22 cellular contexts compared by ENCODE assay signal in the genomic region with DNA sequence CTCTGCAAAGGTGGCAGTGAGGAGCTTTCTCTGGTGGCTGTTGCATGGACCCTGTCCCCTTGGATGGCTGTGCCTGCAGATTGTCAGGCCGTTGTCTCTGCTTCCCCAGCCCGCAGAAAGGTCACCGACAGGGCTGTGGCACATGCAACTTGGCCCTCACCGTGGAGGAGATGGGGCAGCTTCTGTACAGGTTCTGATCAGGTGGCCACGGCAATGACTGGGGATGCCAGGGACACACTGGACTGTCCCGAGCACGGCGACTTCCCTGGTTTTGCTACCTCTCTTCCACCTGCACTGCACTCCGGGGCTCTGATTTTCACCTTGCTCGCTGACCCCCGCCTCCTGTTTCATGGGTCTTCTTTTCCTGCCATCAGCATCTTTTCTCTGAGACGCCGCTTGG.
"Had no signal": no experiment of that assay in that cellular context is flagged by ENCODE, and none has a peak within 500 bp of the region (broad histone marks: within the 10 kb centered on the region; RNA-seq: fewer than 3 reads in every experiment).

No MANE protein-coding gene starts in this region.

- H3K4me3 Mint-ChIP-seq: activated CD4-positive, alpha-beta memory T cell treated with anti-CD3 and anti-CD28 coated beads, Interleukin-2, amount 10 ng/mL, durations not matched to agents 7 days and 5 days; activated CD4-positive, alpha-beta T cell treated with anti-CD3 and anti-CD28 coated beads for 36 hours; activated naive CD4-positive, alpha-beta T cell treated with anti-CD3 and anti-CD28 coated beads, Interleukin-2, amount 50 U/mL, for 24 hours; activated T-cell treated with anti-CD3 and anti-CD28 coated beads, Interleukin-2, amount 50 U/mL, for 72 hours had no signal

- H3K9me3 ChIP-seq: SJSA1 had no signal

- DNase-seq: activated CD4-positive, alpha-beta memory T cell treated with anti-CD3 and anti-CD28 coated beads, Interleukin-2, amount 10 ng/mL, durations not matched to agents 7 days and 5 days; activated CD4-positive, alpha-beta T cell treated with anti-CD3 and anti-CD28 coated beads for 36 hours; activated CD4-positive, alpha-beta T cell treated with anti-CD3 and anti-CD28 coated beads, Interleukin-2, amount 50 U/mL, for 1 hour; activated CD8-positive, alpha-beta memory T cell treated with anti-CD3 and anti-CD28 coated beads, Interleukin-2, amount 50 U/mL, for 4 hours; activated naive CD4-positive, alpha-beta T cell; activated T-cell treated with anti-CD3 and anti-CD28 coated beads, Interleukin-2, amount 50 U/mL, for 72 hours; aorta; central memory CD4-positive, alpha-beta T cell; NCI-H1092; NCI-H1417; NCI-H1930; NCI-H2171 treated with DMSO at 0.1 percent for 48 hours; NCI-H226; NCI-H526 treated with DMSO at 0.1 percent for 48 hours; NCI-H82; PC-3; SHP77; WERI-Rb-1 had no signal

- H3K9me3 Mint-ChIP-seq: activated CD4-positive, alpha-beta memory T cell treated with anti-CD3 and anti-CD28 coated beads, Interleukin-2, amount 10 ng/mL, durations not matched to agents 7 days and 5 days; activated naive CD4-positive, alpha-beta T cell treated with anti-CD3 and anti-CD28 coated beads, Interleukin-2, amount 50 U/mL, for 24 hours; activated T-cell treated with anti-CD3 and anti-CD28 coated beads, Interleukin-2, amount 50 U/mL, for 72 hours; activated T-helper 2 cell treated with anti-CD3 and anti-CD28 coated beads, Interferon-gamma antibody, Interleukin-2, Interleukin-4, amounts not matched to agents 10 μg/mL and 5 μg/mL and 100 μg/mL, durations not matched to agents 14 hours and 24 hours and 36 hours had no signal

- H3K27me3 Mint-ChIP-seq: activated CD4-positive, alpha-beta memory T cell treated with anti-CD3 and anti-CD28 coated beads, Interleukin-2, amount 10 ng/mL, durations not matched to agents 7 days and 5 days; activated CD4-positive, alpha-beta T cell treated with anti-CD3 and anti-CD28 coated beads for 36 hours; activated naive CD4-positive, alpha-beta T cell treated with anti-CD3 and anti-CD28 coated beads, Interleukin-2, amount 50 U/mL, for 24 hours had no signal

- H3K4me1 ChIP-seq: SJSA1 had no signal

- H3K4me1 Mint-ChIP-seq: activated CD4-positive, alpha-beta memory T cell treated with anti-CD3 and anti-CD28 coated beads, Interleukin-2, amount 10 ng/mL, durations not matched to agents 7 days and 5 days; activated CD4-positive, alpha-beta T cell treated with anti-CD3 and anti-CD28 coated beads for 36 hours; activated naive CD4-positive, alpha-beta T cell treated with anti-CD3 and anti-CD28 coated beads, Interleukin-2, amount 50 U/mL, for 24 hours had no signal

- H3K27me3 ChIP-seq: SJSA1 had no signal

- H3K27ac Mint-ChIP-seq: activated CD4-positive, alpha-beta memory T cell treated with anti-CD3 and anti-CD28 coated beads, Interleukin-2, amount 10 ng/mL, durations not matched to agents 7 days and 5 days; activated CD4-positive, alpha-beta T cell treated with anti-CD3 and anti-CD28 coated beads for 36 hours; activated naive CD4-positive, alpha-beta T cell treated with anti-CD3 and anti-CD28 coated beads, Interleukin-2, amount 50 U/mL, for 24 hours; activated T-helper 2 cell treated with anti-CD3 and anti-CD28 coated beads, Interferon-gamma antibody, Interleukin-2, Interleukin-4, amounts not matched to agents 10 μg/mL and 5 μg/mL and 100 μg/mL, durations not matched to agents 14 hours and 24 hours and 36 hours had no signal

- H3K36me3 ChIP-seq: SJSA1, WERI-Rb-1 had no signal

- H3K4me3 ChIP-seq: SJSA1 had no signal

- ATAC-seq: activated CD4-positive, alpha-beta T cell treated with anti-CD3 and anti-CD28 coated beads for 36 hours; activated T-cell treated with anti-CD3 and anti-CD28 coated beads, Interleukin-2, amount 50 U/mL, for 72 hours; PC-3 had no signal

- H3K27ac ChIP-seq: KMS-11, SJSA1, WERI-Rb-1 had no signal
